23 cellular contexts compared by ENCODE assay signal in genomic region chr1:223338811-223339746, GRCh38. TPM values are rescaled to one million over a fixed set of nuclear protein-coding genes. Genes with fewer than 3 reads are reported as not detected.
DNase-seq lines count a peak whose midpoint lies in the region; ATAC-seq and TF ChIP-seq lines count a peak whose summit lies in the region.
"Had no signal": no experiment of that assay in that cellular context is flagged by ENCODE, and none has a peak within 500 bp of the region (broad histone marks: within the 10 kb centered on the region; RNA-seq: fewer than 3 reads in every experiment).

No MANE protein-coding gene starts in this region.

- peak; percentile 63 for DNase-seq in NCI-H2227 treated with DMSO at 0.1 percent for 48 hours (lab: John Stamatoyannopoulos, UW)
- peak; percentile 9 for DNase-seq in fibroblast of mammary gland (ENCODE audit: low read depth)
- no peak for DNase-seq in omental fat pad (ENCODE audit: low spot score)
- DNase-seq in NCI-H345 (lab: John Stamatoyannopoulos, UW) = no peak
- DNase-seq: foreskin melanocyte; KG1; left colon; midbrain; NCI-H2029 treated with DMSO at 0.1 percent for 48 hours; NCI-H69; PC-3; right lobe of liver; stimulated activated CD4-positive, alpha-beta T cell treated with anti-CD3 and anti-CD28 coated beads, Interleukin-1b, Interleukin-23, amount 100 ng/mL, for 48 hours; stimulated activated naive CD8-positive, alpha-beta T cell treated with anti-CD3 and anti-CD28 coated beads, Interleukin-15, amount 100 ng/mL, for 72 hours; uterus had no signal

- no peaks in the 10 kb centered on the region for H3K27me3 ChIP-seq in BLaER1 treated with 17β-estradiol and CSF1 and Interleukin-3, amounts not matched to agents 10 nM and 100 nM
- H3K27me3 ChIP-seq: right lobe of liver, uterus had no signal

- peaks cover 31 to 55% (median 48%) of the 10 kb centered on the region in 10 experiments for H3K4me1 ChIP-seq in BLaER1 treated with 17β-estradiol and CSF1 and Interleukin-3, amounts not matched to agents 10 nM and 100 nM
- H3K4me1 ChIP-seq: HAP-1, right lobe of liver, SJSA1, uterus had no signal

- H3K27ac ChIP-seq in BLaER1 treated with 17β-estradiol and CSF1 and Interleukin-3, amounts not matched to agents 10 nM and 100 nM = peak overlapping the region in 6 of 11 experiments; percentile 38 to 86 (median 80); a peak in 10 of 22 replicates
- H3K27ac ChIP-seq: coronary artery, right lobe of liver, SJSA1, uterus had no signal

- no peaks in the 10 kb centered on the region for H3K36me3 ChIP-seq in BLaER1 treated with 17β-estradiol and CSF1 and Interleukin-3, amounts not matched to agents 10 nM and 100 nM
- H3K36me3 ChIP-seq: HAP-1, right lobe of liver, SJSA1, uterus had no signal

- no peaks in the 10 kb centered on the region for H4K20me1 ChIP-seq in BLaER1 treated with 17β-estradiol and CSF1 and Interleukin-3, amounts not matched to agents 10 nM and 100 nM

- no peaks in the 10 kb centered on the region for H3K9me3 ChIP-seq in BLaER1 treated with 17β-estradiol and CSF1 and Interleukin-3, amounts not matched to agents 10 nM and 100 nM (replicated peaks in 1 of 11)
- H3K9me3 ChIP-seq: HAP-1, right lobe of liver, SJSA1, uterus had no signal

- no peak overlapping the region; a peak in 1 of 20 replicates for H3K4me3 ChIP-seq in BLaER1 treated with 17β-estradiol and CSF1 and Interleukin-3, amounts not matched to agents 10 nM and 100 nM
- H3K4me3 ChIP-seq in fibroblast of mammary gland (ENCODE audit: control insufficient read depth, low read depth, low read length) = no peak overlapping the region
- H3K4me3 ChIP-seq: coronary artery, HAP-1, right lobe of liver, SJSA1, uterus had no signal

- no peak for TF ChIP-seq CTCF in fibroblast of mammary gland (conservative IDR thresholded peaks at IDR 0.05; ENCODE audit: control insufficient read depth, insufficient read depth, low read depth, low read length)
- TF ChIP-seq CTCF in omental fat pad (IDR thresholded peaks at IDR 0.05) = no peak

- peak overlapping the region; percentile 74 to 97 (median 87); a peak in 21 of 22 replicates for H3K4me2 ChIP-seq in BLaER1 treated with 17β-estradiol and CSF1 and Interleukin-3, amounts not matched to agents 10 nM and 100 nM

- H3K9ac ChIP-seq in BLaER1 treated with 17β-estradiol and CSF1 and Interleukin-3, amounts not matched to agents 10 nM and 100 nM = peak overlapping the region in 4 of 11 experiments; percentile 64 to 69 (median 68); a peak in 5 of 22 replicates

- ATAC-seq in omental fat pad (ENCODE audit: low FRiP score) = peak; percentile 39
- no peak for ATAC-seq in HG03135 (IDR thresholded peaks at IDR 0.05; ENCODE audit: unreplicated experiment)
- ATAC-seq in HG02852 (IDR thresholded peaks at IDR 0.05; ENCODE audit: unreplicated experiment) = no peak
- ATAC-seq in GM21381 (IDR thresholded peaks at IDR 0.05; ENCODE audit: unreplicated experiment) = no peak
- ATAC-seq: left colon; PC-3; right lobe of liver; stimulated activated naive CD8-positive, alpha-beta T cell treated with anti-CD3 and anti-CD28 coated beads, Interleukin-15, amount 100 ng/mL, for 72 hours had no signal

RNA-seq across cellular contexts. Expression of gene SUSD4, which starts 24.9 kb away (rescaled TPM):
- 1 to 10 TPM in 2 of 4 donors, under 1 TPM in 2; 0.24 to 3.2 (median 0.90) TPM for total RNA-seq in omental fat pad

RNA-seq across cellular contexts. Expression of gene CCDC185, which starts 54.1 kb away (rescaled TPM):
- total RNA-seq in omental fat pad = not detected
- total RNA-seq: activated T-helper 2 cell treated with anti-CD3 and anti-CD28 coated beads, Interferon-gamma antibody, Interleukin-2, Interleukin-4, amounts not matched to agents 10 μg/mL and 5 μg/mL and 100 μg/mL, durations not matched to agents 14 hours and 24 hours and 36 hours; left colon; PC-3; right lobe of liver; SJSA1; uterus had no signal

Comparison
In these comparisons a context has a peak if more than half of its experiments do, and no peak if none do; other contexts are left out.
1. DNase-seq: peak in NCI-H2227 treated with DMSO at 0.1 percent for 48 hours (single experiment) and fibroblast of mammary gland (single experiment); none in omental fat pad (single experiment) and NCI-H345 (single experiment).